Comparison of ENCODE assay signal across 8 cellular contexts in genomic region chr20:62925420-62926228, GRCh38. TPM values are rescaled to one million over a fixed set of nuclear protein-coding genes. Genes with fewer than 3 reads are reported as not detected.
DNase-seq lines count a peak whose midpoint lies in the region; ATAC-seq and TF ChIP-seq lines count a peak whose summit lies in the region.

No MANE protein-coding gene starts in this region.

- POLR2A ChIA-PET in activated CD4-positive, alpha-beta T cell treated with anti-CD3 and anti-CD28 coated beads for 36 hours (lab: Charles Lee): interaction anchor here (1.0 to 1.4 kb wide), 2 partner anchors 9 to 28 kb away, joined by 3 to 4 read pairs; no protein-coding TSS in a partner anchor

- H3K27ac ChIP-seq in iPS-18a (ENCODE audit: low read length) (peak overlapping the region; percentile 38), spleen (peak overlapping the region; percentile 95 to 100 (median 98))

- no peaks in the 10 kb centered on the region for H3K9me3 Mint-ChIP-seq in activated CD4-positive, alpha-beta T cell treated with anti-CD3 and anti-CD28 coated beads for 36 hours (ENCODE audit: low read depth)

- 0 to 1% (median 0%) methylated on average over 41 to 63 of the region's 63 CpGs for WGBS in spleen, 5 donors

- no peaks in the 10 kb centered on the region for H3K27me3 Mint-ChIP-seq in activated CD4-positive, alpha-beta T cell treated with anti-CD3 and anti-CD28 coated beads for 36 hours

- H3K36me3 Mint-ChIP-seq in activated CD4-positive, alpha-beta T cell treated with anti-CD3 and anti-CD28 coated beads for 36 hours (ENCODE audit: low read depth): peaks cover 13% of the 10 kb centered on the region

- no peak for ATAC-seq in activated CD4-positive, alpha-beta T cell treated with anti-CD3 and anti-CD28 coated beads for 36 hours
- ATAC-seq in HG03095 (IDR thresholded peaks at IDR 0.05; ENCODE audit: unreplicated experiment): peak; percentile 6

- H3K4me3 ChIP-seq in astrocyte of the cerebellum (ENCODE audit: low read depth, low read length) (peak overlapping the region; percentile 93), iPS-18a (ENCODE audit: low read length) (peak overlapping the region; percentile 94), spleen (peak overlapping the region; percentile 83 to 99 (median 92))

- CTCF ChIA-PET in activated CD4-positive, alpha-beta T cell treated with anti-CD3 and anti-CD28 coated beads for 36 hours (lab: Charles Lee): interaction anchor here (0.8 to 3.9 kb wide), 3 partner anchors 11 to 22 kb away, joined by 5 to 15 read pairs (median 10); no protein-coding TSS in a partner anchor

- peak overlapping the region; percentile 94 for H3K4me3 Mint-ChIP-seq in activated CD4-positive, alpha-beta T cell treated with anti-CD3 and anti-CD28 coated beads for 36 hours

- no peaks in the 10 kb centered on the region for H3K9me3 ChIP-seq in iPS-18a (ENCODE audit: control insufficient read depth, low read depth, low read length)
- no peaks in the 10 kb centered on the region for H3K9me3 ChIP-seq in spleen

- peak overlapping the region; percentile 88 for H3K9ac ChIP-seq in iPS-18a (ENCODE audit: low read length)

- in situ Hi-C loops in astrocyte of the cerebellum (cut with HindIII; ENCODE audit: low sequenced_read_pairs): no loop called here

- TF ChIP-seq CTCF in astrocyte of the cerebellum (IDR thresholded peaks at IDR 0.05; ENCODE audit: low read depth, low read length, missing control alignments) (no peak), spleen (IDR thresholded peaks at IDR 0.05 in 8 of 11, conservative IDR thresholded peaks at IDR 0.05 in 3 of 11) (no peak)

- peak; percentile 67 for DNase-seq in activated CD4-positive, alpha-beta T cell treated with anti-CD3 and anti-CD28 coated beads for 36 hours
- no peak for DNase-seq in activated CD4-positive, alpha-beta T cell treated with anti-CD3 and anti-CD28 coated beads for 1 hour
- DNase-seq in RPMI7951 (ENCODE audit: low read depth) (peak; percentile 44), astrocyte of the cerebellum (ENCODE audit: low read depth) (no peak), spleen (peak; percentile 90), NCI-H226 (no peak)

- no peaks in the 10 kb centered on the region for H3K27me3 ChIP-seq in iPS-18a (ENCODE audit: control insufficient read depth, insufficient read depth, low read length)
- no peaks in the 10 kb centered on the region for H3K27me3 ChIP-seq in spleen (replicated peaks in 1 of 7)

- TF ChIP-seq POLR2A in spleen (IDR thresholded peaks at IDR 0.05): no peak

- no peaks in the 10 kb centered on the region for H3K36me3 ChIP-seq in iPS-18a (ENCODE audit: control insufficient read depth, low read depth, low read length)
- no peaks in the 10 kb centered on the region for H3K36me3 ChIP-seq in spleen

- intact Hi-C loops in activated CD4-positive, alpha-beta T cell treated with anti-CD3 and anti-CD28 coated beads for 36 hours (cut with DNase I, micrococcal nuclease): loop anchor here (1.0 to 10.0 kb wide), 11 partner anchors 12 to 783 kb away; partner anchors contain the start of genes ADRM1 (in 1 of the 2), ARFGAP1 (in 1 of the 2), GMEB2 (in 1 of the 2) and PSMA7 (in 1 of the 2)
- intact Hi-C loops in spleen (cut with DNase I; ENCODE audit: low total_unique reads): no loop called here

- H3K27ac Mint-ChIP-seq in activated CD4-positive, alpha-beta T cell treated with anti-CD3 and anti-CD28 coated beads for 36 hours: peak overlapping the region; percentile 96

- H3K4me1 ChIP-seq in iPS-18a (ENCODE audit: control insufficient read depth, low read depth, low read length) (peaks cover 46% of the 10 kb centered on the region), spleen (peaks cover 76 to 93% (median 88%) of the 10 kb centered on the region in 6 donors)

- peaks cover 65% of the 10 kb centered on the region for H3K4me1 Mint-ChIP-seq in activated CD4-positive, alpha-beta T cell treated with anti-CD3 and anti-CD28 coated beads for 36 hours

RNA-seq across cellular contexts. Expression of gene DIDO1, which starts 0.7 kb away (rescaled TPM):
- total RNA-seq in activated CD4-positive, alpha-beta T cell treated with anti-CD3 and anti-CD28 coated beads for 36 hours: 10 to 100 TPM; 43.7 to 49.7 TPM
- total RNA-seq in RPMI7951 (2014; rRNA removed; shearing (Covaris generic)): 30.0 and 32.1 TPM in 2 replicates
- total RNA-seq in spleen: 10 to 100 TPM; 61.2 to 79.6 (median 76.0) TPM
- polyA plus RNA-seq in spleen: 10 to 100 TPM; 17.4 to 23.2 (median 17.8) TPM

RNA-seq across cellular contexts. Expression of gene GID8, which starts 12.3 kb away (rescaled TPM):
- 10 to 100 TPM; 30.7 to 39.9 TPM for total RNA-seq in activated CD4-positive, alpha-beta T cell treated with anti-CD3 and anti-CD28 coated beads for 36 hours
- total RNA-seq in RPMI7951 (2014; rRNA removed; shearing (Covaris generic)): 25.4 and 29.4 TPM in 2 replicates
- 10 to 100 TPM; 26.5 to 33.3 (median 29.6) TPM for total RNA-seq in spleen
- 10 to 100 TPM in 2 of 3 donors, 1 to 10 TPM in 1; 9.7 to 12.9 (median 12.0) TPM for polyA plus RNA-seq in spleen

RNA-seq across cellular contexts. Expression of gene SLC17A9, which starts 26.9 kb away (rescaled TPM):
- total RNA-seq in activated CD4-positive, alpha-beta T cell treated with anti-CD3 and anti-CD28 coated beads for 36 hours: 10 to 100 TPM; 16.2 to 16.5 TPM
- total RNA-seq in RPMI7951 (2014; rRNA removed; shearing (Covaris generic)): 4.8 and 6.3 TPM in 2 replicates
- total RNA-seq in spleen: 10 to 100 TPM; 18.8 to 41.9 (median 31.4) TPM
- polyA plus RNA-seq in spleen: 10 to 100 TPM; 34.4 to 95.3 (median 41.5) TPM

Comparison
In these comparisons a context has a peak if more than half of its experiments do, and no peak if none do; other contexts are left out.
1. DNase-seq: peak in activated CD4-positive, alpha-beta T cell treated with anti-CD3 and anti-CD28 coated beads for 36 hours (single experiment), RPMI7951 (single experiment) and spleen (single experiment); none in activated CD4-positive, alpha-beta T cell treated with anti-CD3 and anti-CD28 coated beads for 1 hour (single experiment), astrocyte of the cerebellum (single experiment) and NCI-H226 (single experiment).
2. Peak in every context shown above with its lines, with median percentiles within 50 percentile points of each other: H3K4me3 ChIP-seq.